ENCODE assay signal across 8 cellular contexts in genomic region chr2:33475381-33476099, GRCh38. TPM values are rescaled to one million over a fixed set of nuclear protein-coding genes. Genes with fewer than 3 reads are reported as not detected.
DNase-seq lines count a peak whose midpoint lies in the region; ATAC-seq, FAIRE-seq and TF ChIP-seq lines count a peak whose summit lies in the region.

No MANE protein-coding gene starts in this region.

- no peak overlapping the region for H2AK5ac ChIP-seq in H9 (ENCODE audit: insufficient read length, low read length)

- no peaks in the 10 kb centered on the region for H3K23me2 ChIP-seq in H9 (ENCODE audit: insufficient read length, low read depth, low read length, poor library complexity, severe bottlenecking)

- H3K4ac ChIP-seq in H9 (ENCODE audit: low read depth, low read length) = no peak overlapping the region

- TF ChIP-seq CTCF in H9 (conservative IDR thresholded peaks at IDR 0.05) (peak; percentile 84), pancreas (IDR thresholded peaks at IDR 0.05) (peak; percentile 58 to 76 (median 62)), tibial nerve (IDR thresholded peaks at IDR 0.05) (peak; percentile 69 to 87 (median 78))

- H3K18ac ChIP-seq in H9 (ENCODE audit: insufficient read length, low read depth, low read length) = peak overlapping the region; percentile 11

- no peak overlapping the region for H2BK120ac ChIP-seq in H9 (ENCODE audit: low read depth, low read length, poor library complexity, severe bottlenecking)

- H3K36me3 Mint-ChIP-seq in H9 (ENCODE audit: insufficient read depth in 1 of 3, low read depth in 3 of 3) = peaks cover 3 to 15% (median 6%) of the 10 kb centered on the region in 3 experiments; a peak in 6 of 7 replicates
- H3K36me3 Mint-ChIP-seq in activated naive CD8-positive, alpha-beta T cell = no peaks in the 10 kb centered on the region

- FAIRE-seq in pancreas (lab: Jason Lieb, UNC) = no peak

- peak; percentile 82 for DNase-seq in GM03348 (ENCODE audit: low spot score)
- peak; percentile 79 for DNase-seq in H9
- DNase-seq in LoVo (ENCODE audit: low spot score) = peak; percentile 91
- peak; percentile 87 for DNase-seq in SK-MEL-5 (ENCODE audit: low read depth, low spot score)
- DNase-seq in Right ventricle myocardium superior = peak; percentile 81
- peak; percentile 66 to 82 (median 74) for DNase-seq in pancreas
- DNase-seq in tibial nerve (ENCODE audit: low spot score in 2 of 2) = peak; percentile 49 to 77

- H2BK15ac ChIP-seq in H9 (ENCODE audit: low read depth, low read length) = no peak overlapping the region

- ATAC-seq in Right ventricle myocardium superior (ENCODE audit: poor library complexity) (peak; percentile 71), pancreas (peak; percentile 82 to 89 (median 86))

- H4K8ac ChIP-seq in H9 (replicated peaks; ENCODE audit: insufficient read length, low read depth, low read length) = no peak overlapping the region

- no peak overlapping the region for H3K56ac ChIP-seq in H9 (ENCODE audit: insufficient read length, low read depth, low read length)

- TF ChIP-seq POLR2A in tibial nerve (IDR thresholded peaks at IDR 0.05) = no peak

- H3K9ac ChIP-seq in H9 (ENCODE audit: extremely low read depth, insufficient read length, low read length) = no peak overlapping the region

- H3K27ac ChIP-seq in H9 (ENCODE audit: insufficient read length, low read depth, low read length) (no peak overlapping the region), pancreas (peak overlapping the region; percentile 59 to 96 (median 86)), tibial nerve (peak overlapping the region; percentile 66 to 91 (median 88))

- H4K20me1 ChIP-seq in H9 (ENCODE audit: control insufficient read depth, insufficient read depth, insufficient read length) = no peaks in the 10 kb centered on the region

- H3K4me3 ChIP-seq in pancreas (peak overlapping the region; percentile 23 to 51 (median 37)), tibial nerve (peak overlapping the region; percentile 48 to 72 (median 56))

- H3K4me1 Mint-ChIP-seq in H9 = peaks cover 11 to 12% of the 10 kb centered on the region in 2 experiments
- peaks cover 42% of the 10 kb centered on the region for H3K4me1 Mint-ChIP-seq in activated naive CD8-positive, alpha-beta T cell (ENCODE audit: low read depth)

- peaks cover 8 to 13% of the 10 kb centered on the region in 2 experiments for H3K9me3 Mint-ChIP-seq in H9
- H3K9me3 Mint-ChIP-seq in activated naive CD8-positive, alpha-beta T cell (ENCODE audit: low read depth) = no peaks in the 10 kb centered on the region

- peak in 1 of 2 donors; percentile 22 for TF ChIP-seq EP300 in tibial nerve (IDR thresholded peaks at IDR 0.05)

- H3K9me3 ChIP-seq in H9 (ENCODE audit: control insufficient read depth, low read depth, low read length) (no peaks in the 10 kb centered on the region), pancreas (no peaks in the 10 kb centered on the region), tibial nerve (no peaks in the 10 kb centered on the region)

- intact Hi-C loops in Right ventricle myocardium superior (cut with DNase I) (loop anchor here (5.0 to 10.0 kb wide), 2 partner anchors 49 to 67 kb away; no protein-coding TSS in a partner anchor), pancreas (cut with DNase I) (no loop called here)

- H4K5ac ChIP-seq in H9 (ENCODE audit: insufficient read length, low read depth, low read length) = no peak overlapping the region

- H3K79me1 ChIP-seq in H9 (ENCODE audit: insufficient read depth, low read depth, low read length, poor library complexity, severe bottlenecking) = no peaks in the 10 kb centered on the region

- H3K4me1 ChIP-seq in H9 (ENCODE audit: insufficient read depth, low read length) (peaks cover 2% of the 10 kb centered on the region; the same call in 1 of the 2 replicates), pancreas (peaks cover 0 to 17% (median 0%) of the 10 kb centered on the region in 3 donors), tibial nerve (peaks cover 0 to 20% (median 4%) of the 10 kb centered on the region in 4 donors)

- no peak overlapping the region for H2BK20ac ChIP-seq in H9 (ENCODE audit: low read depth, low read length, poor library complexity, severe bottlenecking)

- peaks cover 12% of the 10 kb centered on the region for H3K27me3 Mint-ChIP-seq in H9 (ENCODE audit: low read depth)
- H3K27me3 Mint-ChIP-seq in activated naive CD8-positive, alpha-beta T cell = no peaks in the 10 kb centered on the region

- H2AFZ ChIP-seq in H9 (ENCODE audit: low read length) = peak overlapping the region; percentile 65

- no CpG with 5 or more reads among the region's 14 CpGs for WGBS in H9 (ENCODE audit: extremely low coverage, insufficient read length, low lambda C conversion rate)
- 1 to 2% methylated on average over 14 of the region's 14 CpGs for WGBS in pancreas, 2 donors
- WGBS in tibial nerve, 2 donors = 5 to 6% methylated on average over 14 of the region's 14 CpGs

- no peak overlapping the region for H2BK5ac ChIP-seq in H9 (ENCODE audit: insufficient read length, low read length)

- H3K4me3 Mint-ChIP-seq in H9 = peak overlapping the region; percentile 70 to 71
- peak overlapping the region; percentile 90 for H3K4me3 Mint-ChIP-seq in activated naive CD8-positive, alpha-beta T cell

- H3K14ac ChIP-seq in H9 (ENCODE audit: insufficient read depth, low read length) = peak overlapping the region; percentile 45; the same call in 1 of the 2 replicates

- H3K27ac Mint-ChIP-seq in H9 = peak overlapping the region in 2 of 3 experiments; percentile 12 to 14; a peak in 1 of 7 replicates
- peak overlapping the region; percentile 96 for H3K27ac Mint-ChIP-seq in activated naive CD8-positive, alpha-beta T cell

- no peaks in the 10 kb centered on the region for H3K79me2 ChIP-seq in H9 (ENCODE audit: insufficient read depth, low read length)

- H3K36me3 ChIP-seq in pancreas (no peaks in the 10 kb centered on the region), tibial nerve (no peaks in the 10 kb centered on the region)

- H3K27me3 ChIP-seq in H9 (ENCODE audit: insufficient read depth, low read length) (no peaks in the 10 kb centered on the region; the same call in 1 of the 2 replicates), pancreas (no peaks in the 10 kb centered on the region), tibial nerve (no peaks in the 10 kb centered on the region)

- H4K91ac ChIP-seq in H9 (ENCODE audit: insufficient read length, low read depth, low read length) = no peak overlapping the region

- peak overlapping the region; percentile 63 for H3K4me2 ChIP-seq in H9 (ENCODE audit: insufficient read depth, insufficient read length, low read length)

- no peak overlapping the region for H3K23ac ChIP-seq in H9 (ENCODE audit: insufficient read length, low read depth, low read length)

- H2BK12ac ChIP-seq in H9 (ENCODE audit: insufficient read length, low read depth, low read length) = no peak overlapping the region

- in situ Hi-C loops in SK-MEL-5 (cut with HindIII; ENCODE audit: low pct_unique_long_range_greater_than_20kb, low sequenced_read_pairs) = no loop called here

- H3T11ph ChIP-seq in H9 (ENCODE audit: low read length) = no peak overlapping the region

RNA-seq across cellular contexts. Expression of gene RASGRP3, which starts 0.9 kb away (rescaled TPM):
- total RNA-seq in H9 (2021) = not detected in 2 replicates
- total RNA-seq in SK-MEL-5 (2014; rRNA removed; shearing (Covaris generic)) = 25.8 and 26.3 TPM in 2 replicates
- polyA plus RNA-seq in SK-MEL-5 (2015; cell fraction: cytosol; rRNA removed) = 3.0 and 3.7 TPM in 2 replicates
- 8.3 and 26.7 TPM in 2 replicates for polyA plus RNA-seq in SK-MEL-5 (2015; cell fraction: nucleus; rRNA removed)
- total RNA-seq in Right ventricle myocardium superior = 53.1 TPM
- total RNA-seq in pancreas = 10 to 100 TPM in 2 of 6 donors, 1 to 10 TPM in 3, under 1 TPM in 1; 0.92 to 14.9 (median 3.0) TPM
- 1 to 10 TPM; 2.1 to 3.4 TPM for polyA plus RNA-seq in pancreas
- total RNA-seq in tibial nerve = 1 to 10 TPM; 2.4 to 5.4 (median 3.9) TPM
